Comparison of ENCODE assay signal across 12 cellular contexts in genomic region chr21:38351176-38351959, GRCh38.
DNase-seq lines count a peak whose midpoint lies in the region; ATAC-seq and TF ChIP-seq lines count a peak whose summit lies in the region.
"Had no signal": no experiment of that assay in that cellular context is flagged by ENCODE, and none has a peak within 500 bp of the region (broad histone marks: within the 10 kb centered on the region; RNA-seq: fewer than 3 reads in every experiment).

No MANE protein-coding gene starts in this region.

- CTCF ChIA-PET in activated CD4-positive, alpha-beta T cell treated with anti-CD3 and anti-CD28 coated beads, Interleukin-2, amount 10 ng/mL, durations not matched to agents 7 days and 5 days (lab: Charles Lee) = interaction anchor here (0.9 to 1.1 kb wide), 4 partner anchors 14 to 194 kb away, joined by 3 to 4 read pairs (median 3); no protein-coding TSS in a partner anchor

- H3K4me3 ChIP-seq in iPS-20b (ENCODE audit: low read length) (no peak overlapping the region), thoracic aorta (no peak overlapping the region), sigmoid colon (no peak overlapping the region)

- no peak for ATAC-seq in activated naive CD4-positive, alpha-beta T cell treated with anti-CD3 and anti-CD28 coated beads, Interleukin-2, amount 50 U/mL, for 72 hours
- ATAC-seq in thoracic aorta (ENCODE audit: insufficient number of reproducible peaks, low FRiP score, low read depth) (no peak), GM21786 (IDR thresholded peaks at IDR 0.05; ENCODE audit: unreplicated experiment) (no peak), HG03025 (IDR thresholded peaks at IDR 0.05; ENCODE audit: low FRiP score, unreplicated experiment) (no peak)
- ATAC-seq: activated CD8-positive, alpha-beta T cell treated with anti-CD3 and anti-CD28 coated beads, Interleukin-2, amount 10 ng/mL, durations not matched to agents 7 days and 5 days; HCT116 had no signal

- no peak for TF ChIP-seq CTCF in thoracic aorta (IDR thresholded peaks at IDR 0.05)
- TF ChIP-seq CTCF in sigmoid colon (IDR thresholded peaks at IDR 0.05) = no peak

- H3K4me3 Mint-ChIP-seq in activated CD4-positive, alpha-beta T cell treated with anti-CD3 and anti-CD28 coated beads, Interleukin-2, amount 10 ng/mL, durations not matched to agents 24 days and 14 days = peak overlapping the region; percentile 38
- H3K4me3 Mint-ChIP-seq in activated CD4-positive, alpha-beta T cell treated with anti-CD3 and anti-CD28 coated beads, Interleukin-2, amount 10 ng/mL, durations not matched to agents 7 days and 5 days = no peak overlapping the region
- H3K4me3 Mint-ChIP-seq: activated CD8-positive, alpha-beta T cell treated with anti-CD3 and anti-CD28 coated beads, Interleukin-2, amount 10 ng/mL, durations not matched to agents 7 days and 5 days; memory B cell; T-helper 1 cell treated with Interleukin-12 subunit alpha and Interleukin-12 subunit beta and Interleukin-4 antibody, amounts not matched to agents 30 μg/mL and 1 μg/mL, for 36 hours had no signal

- H3K4me1 ChIP-seq in iPS-20b (ENCODE audit: insufficient read depth, low read length) = peaks cover 19% of the 10 kb centered on the region; the same call in 1 of the 2 replicates
- H3K4me1 ChIP-seq in thoracic aorta (ENCODE audit: control insufficient read depth in 1 of 2, low read depth in 2 of 2) = peaks cover 18 to 76% of the 10 kb centered on the region in 2 donors
- H3K4me1 ChIP-seq in sigmoid colon = peaks cover 0 to 10% (median 5%) of the 10 kb centered on the region in 4 donors

- no peaks in the 10 kb centered on the region for H3K36me3 ChIP-seq in iPS-20b (ENCODE audit: insufficient read depth, low read depth, low read length)
- no peaks in the 10 kb centered on the region for H3K36me3 ChIP-seq in thoracic aorta
- H3K36me3 ChIP-seq in sigmoid colon = no peaks in the 10 kb centered on the region

- intact Hi-C loops in activated CD4-positive, alpha-beta T cell treated with anti-CD3 and anti-CD28 coated beads, Interleukin-2, amount 10 ng/mL, durations not matched to agents 24 days and 14 days (cut with micrococcal nuclease) = no loop called here
- intact Hi-C loops in sigmoid colon (cut with DNase I) = loop anchor here (10.0 kb wide), 1 partner anchor 677 kb away; no protein-coding TSS in a partner anchor

- H3K9me3 ChIP-seq in iPS-20b (ENCODE audit: insufficient read depth, low read depth, low read length) (no peaks in the 10 kb centered on the region), thoracic aorta (no peaks in the 10 kb centered on the region), sigmoid colon (no peaks in the 10 kb centered on the region)

- no peak for DNase-seq in activated CD4-positive, alpha-beta T cell treated with anti-CD3 and anti-CD28 coated beads, Interleukin-2, amount 10 ng/mL, durations not matched to agents 24 days and 14 days
- no peak for DNase-seq in activated CD4-positive, alpha-beta T cell treated with anti-CD3 and anti-CD28 coated beads, Interleukin-2, amount 10 ng/mL, durations not matched to agents 7 days and 5 days
- no peak for DNase-seq in activated naive CD4-positive, alpha-beta T cell treated with anti-CD3 and anti-CD28 coated beads, Interleukin-2, amount 50 U/mL, for 72 hours (ENCODE audit: low spot score in 2 of 2)
- no peak for DNase-seq in thoracic aorta (ENCODE audit: low spot score)
- DNase-seq in sigmoid colon = no peak
- DNase-seq: activated CD8-positive, alpha-beta T cell treated with anti-CD3 and anti-CD28 coated beads, Interleukin-2, amount 10 ng/mL, durations not matched to agents 7 days and 5 days had no signal

- 84 to 86% methylated on average over 16 of the region's 16 CpGs for WGBS in sigmoid colon, 2 donors

- no peak overlapping the region for H3K27ac ChIP-seq in iPS-20b (ENCODE audit: low read length)
- H3K27ac ChIP-seq in thoracic aorta = peak overlapping the region; percentile 96 to 97
- no peak overlapping the region for H3K27ac ChIP-seq in sigmoid colon

- peak overlapping the region; percentile 79 for H3K27ac Mint-ChIP-seq in activated CD4-positive, alpha-beta T cell treated with anti-CD3 and anti-CD28 coated beads, Interleukin-2, amount 10 ng/mL, durations not matched to agents 24 days and 14 days
- H3K27ac Mint-ChIP-seq in activated CD4-positive, alpha-beta T cell treated with anti-CD3 and anti-CD28 coated beads, Interleukin-2, amount 10 ng/mL, durations not matched to agents 7 days and 5 days = no peak overlapping the region
- H3K27ac Mint-ChIP-seq in activated naive CD4-positive, alpha-beta T cell treated with anti-CD3 and anti-CD28 coated beads, Interleukin-2, amount 50 U/mL, for 72 hours = peak overlapping the region; percentile 70 to 95
- H3K27ac Mint-ChIP-seq: activated CD8-positive, alpha-beta T cell treated with anti-CD3 and anti-CD28 coated beads, Interleukin-2, amount 10 ng/mL, durations not matched to agents 7 days and 5 days; memory B cell; T-helper 1 cell treated with Interleukin-12 subunit alpha and Interleukin-12 subunit beta and Interleukin-4 antibody, amounts not matched to agents 30 μg/mL and 1 μg/mL, for 36 hours had no signal

- H3K27me3 Mint-ChIP-seq in activated CD4-positive, alpha-beta T cell treated with anti-CD3 and anti-CD28 coated beads, Interleukin-2, amount 10 ng/mL, durations not matched to agents 24 days and 14 days = no peaks in the 10 kb centered on the region
- H3K27me3 Mint-ChIP-seq in activated CD4-positive, alpha-beta T cell treated with anti-CD3 and anti-CD28 coated beads, Interleukin-2, amount 10 ng/mL, durations not matched to agents 7 days and 5 days = no peaks in the 10 kb centered on the region

- H3K27me3 ChIP-seq in iPS-20b (ENCODE audit: insufficient read depth, low read length) = peaks cover 28% of the 10 kb centered on the region
- no peaks in the 10 kb centered on the region for H3K27me3 ChIP-seq in thoracic aorta (replicated peaks; ENCODE audit: insufficient read depth)
- H3K27me3 ChIP-seq in sigmoid colon = no peaks in the 10 kb centered on the region

- no peaks in the 10 kb centered on the region for H3K36me3 Mint-ChIP-seq in activated CD4-positive, alpha-beta T cell treated with anti-CD3 and anti-CD28 coated beads, Interleukin-2, amount 10 ng/mL, durations not matched to agents 24 days and 14 days (ENCODE audit: low read depth)
- no peaks in the 10 kb centered on the region for H3K36me3 Mint-ChIP-seq in activated CD4-positive, alpha-beta T cell treated with anti-CD3 and anti-CD28 coated beads, Interleukin-2, amount 10 ng/mL, durations not matched to agents 7 days and 5 days (ENCODE audit: low read depth)
- H3K36me3 Mint-ChIP-seq in activated naive CD4-positive, alpha-beta T cell treated with anti-CD3 and anti-CD28 coated beads, Interleukin-2, amount 50 U/mL, for 72 hours = peaks cover under 1 to 7% of the 10 kb centered on the region in 2 donors
- H3K36me3 Mint-ChIP-seq: memory B cell had no signal

- POLR2A ChIA-PET in activated CD4-positive, alpha-beta T cell treated with anti-CD3 and anti-CD28 coated beads, Interleukin-2, amount 10 ng/mL, durations not matched to agents 7 days and 5 days (lab: Charles Lee) = no interaction called here

- no peak for TF ChIP-seq EP300 in sigmoid colon (IDR thresholded peaks at IDR 0.05)

- H3K9ac ChIP-seq in iPS-20b (ENCODE audit: low read depth, low read length) = peak overlapping the region; percentile 12; the same call in 1 of the 2 replicates

- TF ChIP-seq POLR2A in sigmoid colon (IDR thresholded peaks at IDR 0.05) = no peak

- peaks cover 40% of the 10 kb centered on the region for H3K4me1 Mint-ChIP-seq in activated CD4-positive, alpha-beta T cell treated with anti-CD3 and anti-CD28 coated beads, Interleukin-2, amount 10 ng/mL, durations not matched to agents 24 days and 14 days
- peaks cover 9% of the 10 kb centered on the region for H3K4me1 Mint-ChIP-seq in activated CD4-positive, alpha-beta T cell treated with anti-CD3 and anti-CD28 coated beads, Interleukin-2, amount 10 ng/mL, durations not matched to agents 7 days and 5 days

- H3K9me3 Mint-ChIP-seq in activated CD4-positive, alpha-beta T cell treated with anti-CD3 and anti-CD28 coated beads, Interleukin-2, amount 10 ng/mL, durations not matched to agents 24 days and 14 days = peaks cover under 1% of the 10 kb centered on the region
- H3K9me3 Mint-ChIP-seq in activated CD4-positive, alpha-beta T cell treated with anti-CD3 and anti-CD28 coated beads, Interleukin-2, amount 10 ng/mL, durations not matched to agents 7 days and 5 days = no peaks in the 10 kb centered on the region
- H3K9me3 Mint-ChIP-seq in activated naive CD4-positive, alpha-beta T cell treated with anti-CD3 and anti-CD28 coated beads, Interleukin-2, amount 50 U/mL, for 72 hours = peaks cover under 1 to 5% of the 10 kb centered on the region in 2 donors
- H3K9me3 Mint-ChIP-seq: memory B cell; T-helper 1 cell treated with Interleukin-12 subunit alpha and Interleukin-12 subunit beta and Interleukin-4 antibody, amounts not matched to agents 30 μg/mL and 1 μg/mL, for 36 hours had no signal

Comparison
In these comparisons a context has a peak if more than half of its experiments do, and no peak if none do; other contexts are left out.
1. H3K27ac ChIP-seq: peak in thoracic aorta (2 of 2); none in iPS-20b (single experiment) and sigmoid colon (0 of 4).